16 cellular contexts compared by ENCODE assay signal in genomic region chr14:43789458-43789857, GRCh38.
"Had no signal": no experiment of that assay in that cellular context is flagged by ENCODE, and none has a peak within 500 bp of the region (broad histone marks: within the 10 kb centered on the region; RNA-seq: fewer than 3 reads in every experiment).

No MANE protein-coding gene starts in this region.

- ATAC-seq: activated CD4-positive, alpha-beta T cell treated with anti-CD3 and anti-CD28 coated beads for 36 hours; heart right ventricle; left ventricle myocardium superior; stimulated activated memory B cell treated with anti-CD40 and anti-IgM and Interleukin-4, amounts not matched to agents 10 μg/mL and 1 μg/mL and 100 μg/mL, for 72 hours; upper lobe of right lung had no signal

- H3K27me3 ChIP-seq: esophagus muscularis mucosa, heart right ventricle, sigmoid colon, spleen, upper lobe of right lung had no signal

- H3K36me3 ChIP-seq: esophagus muscularis mucosa, heart right ventricle, sigmoid colon, spleen, upper lobe of right lung had no signal

- H3K4me1 ChIP-seq: heart right ventricle, spleen, upper lobe of right lung had no signal

- H3K9me3 ChIP-seq: esophagus muscularis mucosa, heart right ventricle, sigmoid colon, upper lobe of right lung had no signal

- H3K27ac ChIP-seq: esophagus muscularis mucosa, heart right ventricle, sigmoid colon, spleen, upper lobe of right lung had no signal

- H3K4me3 ChIP-seq: esophagus muscularis mucosa, heart right ventricle, sigmoid colon, spleen, upper lobe of right lung had no signal

- DNase-seq: activated CD4-positive, alpha-beta T cell treated with anti-CD3 and anti-CD28 coated beads for 36 hours; activated CD4-positive, alpha-beta T cell treated with anti-CD3 and anti-CD28 coated beads, Interleukin-2, amount 50 U/mL, for 48 hours; activated gamma-delta T cell treated with Interleukin-2 at 50 U/mL for 16 hours; activated T-cell treated with anti-CD3 and anti-CD28 coated beads for 4 hours; effector CD8-positive, alpha-beta T cell; heart right ventricle; immature natural killer cell; left ventricle myocardium superior; nephron progenitor cell; nucleus accumbens; sigmoid colon; spleen; stimulated activated CD4-positive, alpha-beta T cell treated with anti-CD3 and anti-CD28 coated beads, Interleukin-4, amount 100 ng/mL, for 4 hours; upper lobe of right lung had no signal
